In the genomic region with DNA sequence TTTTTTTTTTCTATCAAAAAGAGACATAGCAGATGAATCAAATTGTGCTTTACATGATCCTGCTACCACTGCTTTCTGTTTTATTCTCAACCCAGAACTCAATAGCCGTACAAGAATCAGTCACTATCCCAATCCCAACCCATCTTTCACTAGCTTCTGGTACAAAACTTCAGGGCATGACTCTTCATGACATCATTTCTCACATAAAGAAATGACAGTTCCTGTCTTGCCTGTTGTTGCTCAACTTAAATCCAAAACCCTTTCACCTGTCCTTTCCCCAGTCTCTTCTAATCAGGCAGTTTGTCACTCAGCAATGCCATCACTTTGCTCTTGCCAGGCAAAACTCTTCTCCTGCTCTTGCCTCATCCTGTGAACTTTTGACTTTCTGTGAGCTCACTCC, we compare ENCODE assay signal across 19 cellular contexts.
DNase-seq lines count a peak whose midpoint lies in the region; ATAC-seq, FAIRE-seq and TF ChIP-seq lines count a peak whose summit lies in the region.
"Had no signal": no experiment of that assay in that cellular context is flagged by ENCODE, and none has a peak within 500 bp of the region (broad histone marks: within the 10 kb centered on the region; RNA-seq: fewer than 3 reads in every experiment).

No MANE protein-coding gene starts in this region.

- no peak overlapping the region for H3K4me3 ChIP-seq in Karpas-422 (ENCODE audit: low read length)
- H3K4me3 ChIP-seq in bronchial epithelial cell (ENCODE audit: low read depth, low read length): no peak overlapping the region
- no peak overlapping the region for H3K4me3 ChIP-seq in trophoblast cell (ENCODE audit: low read depth, low read length)
- H3K4me3 ChIP-seq: HAP-1 had no signal

- H3K9ac ChIP-seq in Karpas-422 (ENCODE audit: low read length): no peak overlapping the region
- H3K9ac ChIP-seq in trophoblast cell (ENCODE audit: low read length): no peak overlapping the region

- H4K8ac ChIP-seq in trophoblast cell (ENCODE audit: low read depth, low read length): no peak overlapping the region

- no peak overlapping the region for H3K4ac ChIP-seq in trophoblast cell (ENCODE audit: low read depth, low read length)

- no peaks in the 10 kb centered on the region for H3K9me2 ChIP-seq in Karpas-422 (replicated peaks; ENCODE audit: insufficient read depth, low read length)

- peak; percentile 96 for ATAC-seq in foreskin keratinocyte

- H2AFZ ChIP-seq in Karpas-422 (ENCODE audit: low read length) (peak overlapping the region; percentile 33), trophoblast cell (ENCODE audit: insufficient read depth, low read length, poor library complexity) (no peak overlapping the region)

- no CpG with 5 or more reads among the region's 1 CpG for WGBS in trophoblast cell (ENCODE audit: extremely low coverage, insufficient coverage, insufficient read length)

- no peak overlapping the region for H3K23ac ChIP-seq in trophoblast cell (ENCODE audit: low read length)

- no peak overlapping the region for H3K4me2 ChIP-seq in Karpas-422 (ENCODE audit: low read depth, low read length, poor library complexity, severe bottlenecking)
- H3K4me2 ChIP-seq in trophoblast cell (ENCODE audit: low read length): no peak overlapping the region

- no peaks in the 10 kb centered on the region for H3K79me2 ChIP-seq in Karpas-422 (ENCODE audit: low read length)
- H3K79me2 ChIP-seq in trophoblast cell (ENCODE audit: control insufficient read depth, insufficient read depth, low read length, poor library complexity): no peaks in the 10 kb centered on the region

- peaks cover 49% of the 10 kb centered on the region for H3K4me1 ChIP-seq in Karpas-422 (ENCODE audit: low read length)
- peaks cover 4% of the 10 kb centered on the region for H3K4me1 ChIP-seq in foreskin keratinocyte
- no peaks in the 10 kb centered on the region for H3K4me1 ChIP-seq in trophoblast cell (ENCODE audit: control insufficient read depth in 1 of 2, insufficient read depth in 2 of 2, low read length in 2 of 2)
- H3K4me1 ChIP-seq: HAP-1 had no signal

- no peak overlapping the region for H4K12ac ChIP-seq in trophoblast cell (ENCODE audit: low read depth, low read length)

- no peak overlapping the region for H3K18ac ChIP-seq in trophoblast cell (ENCODE audit: low read length)

- no peaks in the 10 kb centered on the region for H3K9me3 ChIP-seq in Karpas-422 (ENCODE audit: low read length)
- no peaks in the 10 kb centered on the region for H3K9me3 ChIP-seq in trophoblast cell (ENCODE audit: insufficient read depth, low read depth, low read length)
- H3K9me3 ChIP-seq: HAP-1 had no signal

- H3K27me3 ChIP-seq in Karpas-422 (ENCODE audit: low read length) (no peaks in the 10 kb centered on the region), bronchial epithelial cell (ENCODE audit: control insufficient read depth, insufficient read depth, low read length) (no peaks in the 10 kb centered on the region), foreskin keratinocyte (no peaks in the 10 kb centered on the region), trophoblast cell (ENCODE audit: insufficient read depth, low read length) (no peaks in the 10 kb centered on the region)

- H3K36me3 ChIP-seq in Karpas-422 (ENCODE audit: insufficient read depth, low read length) (peaks cover 8% of the 10 kb centered on the region), bronchial epithelial cell (ENCODE audit: control insufficient read depth, insufficient read depth, low read length) (no peaks in the 10 kb centered on the region), trophoblast cell (ENCODE audit: control insufficient read depth in 1 of 2, insufficient read depth in 2 of 2, low read length in 2 of 2) (no peaks in the 10 kb centered on the region)
- H3K36me3 ChIP-seq: HAP-1 had no signal

- no peaks in the 10 kb centered on the region for H3K79me1 ChIP-seq in trophoblast cell (ENCODE audit: low read length)

- no peak overlapping the region for H2BK120ac ChIP-seq in trophoblast cell (ENCODE audit: insufficient read depth, low read length, poor library complexity)

- H2AK5ac ChIP-seq in trophoblast cell (ENCODE audit: low read length): no peak overlapping the region

- TF ChIP-seq CTCF in bronchial epithelial cell (IDR thresholded peaks at IDR 0.05; ENCODE audit: insufficient read depth, low read length, severe bottlenecking): no peak
- TF ChIP-seq CTCF in foreskin keratinocyte (conservative IDR thresholded peaks at IDR 0.05): no peak

- no peak overlapping the region for H2BK12ac ChIP-seq in trophoblast cell (ENCODE audit: low read length)

- H3K14ac ChIP-seq in trophoblast cell (ENCODE audit: low read length): no peak overlapping the region

- no peak overlapping the region; the same call in 1 of the 2 replicates for H3K27ac ChIP-seq in Karpas-422 (ENCODE audit: low read length)
- no peak overlapping the region for H3K27ac ChIP-seq in foreskin keratinocyte
- H3K27ac ChIP-seq in trophoblast cell (ENCODE audit: low read depth, low read length): no peak overlapping the region

- no peak overlapping the region for H2BK5ac ChIP-seq in trophoblast cell (ENCODE audit: low read depth, low read length, poor library complexity)

- no peaks in the 10 kb centered on the region for H4K20me1 ChIP-seq in Karpas-422 (ENCODE audit: insufficient read depth, low read depth, low read length)

- H4K91ac ChIP-seq in trophoblast cell (ENCODE audit: low read depth, low read length): no peak overlapping the region

- FAIRE-seq in bronchial epithelial cell (lab: Jason Lieb, UNC): peak; percentile 36
- FAIRE-seq: GM12891, GM18507, H54 had no signal

- DNase-seq in HPDE6-E6E7 (ENCODE audit: extremely low spot score): peak; percentile 32
- DNase-seq in Karpas-422: no peak
- DNase-seq in bronchial epithelial cell (ENCODE audit: low read depth): peak; percentile 55
- peak; percentile 47 to 74 for DNase-seq in foreskin keratinocyte
- DNase-seq in activated T-cell treated with anti-CD3 and anti-CD28 coated beads, Interleukin-2, amount 50 U/mL, for 1 hour: no peak
- no peak for DNase-seq in trophoblast cell
- DNase-seq in dedifferentiated amniotic fluid mesenchymal stem cell (ENCODE audit: extremely low spot score): no peak
- DNase-seq: C1 segment of cervical spinal cord; Calu3; CD4-positive, alpha-beta memory T cell; COR-L47; DMS79 treated with DMSO at 0.1 percent for 48 hours; GF-D8; GOT3; HFFc6 had no signal

Comparison
In these comparisons a context has a peak if more than half of its experiments do, and no peak if none do; other contexts are left out.
1. DNase-seq: peak in HPDE6-E6E7 (single experiment), bronchial epithelial cell (single experiment) and foreskin keratinocyte (2 of 2); none in Karpas-422 (single experiment), activated T-cell treated with anti-CD3 and anti-CD28 coated beads, Interleukin-2, amount 50 U/mL, for 1 hour (single experiment), trophoblast cell (0 of 2) and dedifferentiated amniotic fluid mesenchymal stem cell (single experiment).